In the genomic region with DNA sequence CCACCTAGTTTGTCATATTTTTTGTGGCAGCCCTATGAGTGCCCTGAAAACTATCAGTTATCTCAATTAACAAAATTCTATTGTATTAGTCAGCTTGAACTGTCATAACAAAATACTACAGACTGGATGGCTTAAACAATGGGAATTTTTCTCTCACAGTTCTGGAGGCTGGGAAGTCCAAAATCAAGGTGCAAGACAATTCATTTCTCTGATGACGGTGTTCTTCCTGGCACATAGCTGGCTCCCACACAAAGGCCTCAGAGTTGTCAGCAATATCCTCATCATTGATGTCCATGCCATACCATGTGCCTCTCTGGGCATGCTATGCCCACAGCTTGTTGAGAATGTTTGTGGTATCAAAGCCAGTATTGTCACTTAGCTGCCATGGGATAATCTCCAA, we compare ENCODE assay signal across 1 cellular context.
TF ChIP-seq lines count a peak whose summit lies in the region.

No MANE protein-coding gene starts in this region.

TF ChIP-seq in IMR-90, 13 proteins besides CTCF, POLR2A, EP300 and RAD21:
- TF ChIP-seq RFX5 (IDR thresholded peaks at IDR 0.05; ENCODE audit: low read depth, low read length), result no peak
- no peak for TF ChIP-seq CHD1 (IDR thresholded peaks at IDR 0.05; ENCODE audit: low read depth, low read length)
- TF ChIP-seq, protein P1, sequence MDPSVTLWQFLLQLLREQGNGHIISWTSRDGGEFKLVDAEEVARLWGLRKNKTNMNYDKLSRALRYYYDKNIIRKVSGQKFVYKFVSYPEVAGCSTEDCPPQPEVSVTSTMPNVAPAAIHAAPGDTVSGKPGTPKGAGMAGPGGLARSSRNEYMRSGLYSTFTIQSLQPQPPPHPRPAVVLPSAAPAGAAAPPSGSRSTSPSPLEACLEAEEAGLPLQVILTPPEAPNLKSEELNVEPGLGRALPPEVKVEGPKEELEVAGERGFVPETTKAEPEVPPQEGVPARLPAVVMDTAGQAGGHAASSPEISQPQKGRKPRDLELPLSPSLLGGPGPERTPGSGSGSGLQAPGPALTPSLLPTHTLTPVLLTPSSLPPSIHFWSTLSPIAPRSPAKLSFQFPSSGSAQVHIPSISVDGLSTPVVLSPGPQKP (IDR thresholded peaks at IDR 0.05; ENCODE audit: borderline replicate concordance, low read depth, low read length), result no peak
- TF ChIP-seq MAZ (IDR thresholded peaks at IDR 0.05; ENCODE audit: borderline replicate concordance, low read depth, low read length), result no peak
- TF ChIP-seq CEBPB (IDR thresholded peaks at IDR 0.05; ENCODE audit: low read depth, low read length), result no peak
- no peak for TF ChIP-seq MXI1 (IDR thresholded peaks at IDR 0.05; ENCODE audit: borderline replicate concordance, low read depth, low read length)
- no peak for TF ChIP-seq SMC3 (IDR thresholded peaks at IDR 0.05; ENCODE audit: low read depth, low read length)
- TF ChIP-seq RCOR1 (IDR thresholded peaks at IDR 0.05; ENCODE audit: insufficient replicate concordance, low read length), result no peak
- TF ChIP-seq, protein P2, sequence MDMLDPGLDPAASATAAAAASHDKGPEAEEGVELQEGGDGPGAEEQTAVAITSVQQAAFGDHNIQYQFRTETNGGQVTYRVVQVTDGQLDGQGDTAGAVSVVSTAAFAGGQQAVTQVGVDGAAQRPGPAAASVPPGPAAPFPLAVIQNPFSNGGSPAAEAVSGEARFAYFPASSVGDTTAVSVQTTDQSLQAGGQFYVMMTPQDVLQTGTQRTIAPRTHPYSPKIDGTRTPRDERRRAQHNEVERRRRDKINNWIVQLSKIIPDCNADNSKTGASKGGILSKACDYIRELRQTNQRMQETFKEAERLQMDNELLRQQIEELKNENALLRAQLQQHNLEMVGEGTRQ (IDR thresholded peaks at IDR 0.05; ENCODE audit: low read depth, low read length), result no peak
- TF ChIP-seq FOS (IDR thresholded peaks at IDR 0.05; ENCODE audit: low read depth, low read length), result no peak
- no peak for TF ChIP-seq BHLHE40 (IDR thresholded peaks at IDR 0.05; ENCODE audit: low read depth, low read length)
- TF ChIP-seq NFE2L2 (IDR thresholded peaks at IDR 0.05; ENCODE audit: low read depth, low read length), result no peak
- TF ChIP-seq MAFK (IDR thresholded peaks at IDR 0.05; ENCODE audit: low read depth, low read length), result no peak
